Comparison of ENCODE assay signal across 17 cellular contexts in genomic region chr4:11072426-11072825, GRCh38.
DNase-seq lines count a peak whose midpoint lies in the region; ATAC-seq and TF ChIP-seq lines count a peak whose summit lies in the region.
"Had no signal": no experiment of that assay in that cellular context is flagged by ENCODE, and none has a peak within 500 bp of the region (broad histone marks: within the 10 kb centered on the region; RNA-seq: fewer than 3 reads in every experiment).

No MANE protein-coding gene starts in this region.

- H2AFZ ChIP-seq in MM.1S (ENCODE audit: low read length): no peak overlapping the region
- H2AFZ ChIP-seq: GM23248 had no signal

- peak overlapping the region; percentile 35; the same call in 1 of the 2 replicates for H3K4me2 ChIP-seq in MM.1S (ENCODE audit: low read depth, low read length)
- H3K4me2 ChIP-seq: BLaER1 treated with 17β-estradiol and CSF1 and Interleukin-3, amounts not matched to agents 10 nM and 100 nM had no signal

- TF ChIP-seq CTCF in MM.1S (IDR thresholded peaks at IDR 0.05; ENCODE audit: low read length): no peak

- peaks cover 30% of the 10 kb centered on the region for H3K4me1 ChIP-seq in MM.1S (ENCODE audit: low read length)
- H3K4me1 ChIP-seq: BLaER1 treated with 17β-estradiol and CSF1 and Interleukin-3, amounts not matched to agents 10 nM and 100 nM; HAP-1 had no signal

- H3K27me3 ChIP-seq in MM.1S (replicated peaks; ENCODE audit: insufficient read depth, low read length): no peaks in the 10 kb centered on the region
- H3K27me3 ChIP-seq: BLaER1 treated with 17β-estradiol and CSF1 and Interleukin-3, amounts not matched to agents 10 nM and 100 nM had no signal

- H3F3A ChIP-seq in MM.1S (ENCODE audit: insufficient read depth, low read length): peaks cover 5% of the 10 kb centered on the region

- peak; percentile 80 for DNase-seq in MM.1S
- no peak for DNase-seq in stimulated activated effector memory CD8-positive, alpha-beta T cell treated with anti-CD3 and anti-CD28 coated beads, Interleukin-12 subunit alpha, Interleukin-12 subunit beta, amount 100 ng/mL, for 72 hours (ENCODE audit: low spot score in 2 of 2)
- no peak for DNase-seq in NCI-H1417 (lab: John Stamatoyannopoulos, UW)
- DNase-seq in amygdala (lab: John Stamatoyannopoulos, UW): no peak
- DNase-seq in stimulated activated CD4-positive, alpha-beta T cell treated with anti-CD3 and anti-CD28 coated beads, Interleukin-1b, Interleukin-23, amount 100 ng/mL, for 48 hours: no peak
- DNase-seq: CD8-positive, alpha-beta T cell; COR-L47; DMS79 treated with DMSO at 0.1 percent for 48 hours; GF-D8; GM23248 had no signal

- H3K36me3 Mint-ChIP-seq in stimulated activated effector memory CD8-positive, alpha-beta T cell treated with anti-CD3 and anti-CD28 coated beads, Interleukin-12 subunit alpha, Interleukin-12 subunit beta, amount 100 ng/mL, for 72 hours: no peaks in the 10 kb centered on the region
- H3K36me3 Mint-ChIP-seq: CD8-positive, alpha-beta T cell had no signal

- H3K9me2 ChIP-seq in MM.1S (replicated peaks; ENCODE audit: insufficient read depth, low read length): no peaks in the 10 kb centered on the region

- H3K36me3 ChIP-seq in MM.1S (replicated peaks; ENCODE audit: insufficient read depth, low read length): no peaks in the 10 kb centered on the region
- H3K36me3 ChIP-seq: BLaER1 treated with 17β-estradiol and CSF1 and Interleukin-3, amounts not matched to agents 10 nM and 100 nM; HAP-1 had no signal

- no peak overlapping the region for H3K27ac Mint-ChIP-seq in stimulated activated effector memory CD8-positive, alpha-beta T cell treated with anti-CD3 and anti-CD28 coated beads, Interleukin-12 subunit alpha, Interleukin-12 subunit beta, amount 100 ng/mL, for 72 hours
- H3K27ac Mint-ChIP-seq: B cell; CD8-positive, alpha-beta T cell had no signal

- no peaks in the 10 kb centered on the region for H4K20me1 ChIP-seq in MM.1S (ENCODE audit: insufficient read depth, low read length)
- H4K20me1 ChIP-seq: BLaER1 treated with 17β-estradiol and CSF1 and Interleukin-3, amounts not matched to agents 10 nM and 100 nM had no signal

- ATAC-seq in GM18502 (IDR thresholded peaks at IDR 0.05; ENCODE audit: poor library complexity, unreplicated experiment): peak; percentile 78
- peak; percentile 81 for ATAC-seq in GM21526 (IDR thresholded peaks at IDR 0.05; ENCODE audit: low FRiP score, unreplicated experiment)
- ATAC-seq in stimulated activated effector memory CD8-positive, alpha-beta T cell treated with anti-CD3 and anti-CD28 coated beads, Interleukin-12 subunit alpha, Interleukin-12 subunit beta, amount 100 ng/mL, for 72 hours: peak; percentile 33
- ATAC-seq: CD8-positive, alpha-beta T cell had no signal

- peaks cover 18% of the 10 kb centered on the region for H3K4me1 Mint-ChIP-seq in stimulated activated effector memory CD8-positive, alpha-beta T cell treated with anti-CD3 and anti-CD28 coated beads, Interleukin-12 subunit alpha, Interleukin-12 subunit beta, amount 100 ng/mL, for 72 hours

- H3K27ac ChIP-seq in MM.1S (ENCODE audit: low read length): peak overlapping the region; percentile 17; the same call in 1 of the 2 replicates
- H3K27ac ChIP-seq: BLaER1 treated with 17β-estradiol and CSF1 and Interleukin-3, amounts not matched to agents 10 nM and 100 nM; GM23248; HL-60; KMS-11 had no signal

- H3K9me3 ChIP-seq in MM.1S (replicated peaks; ENCODE audit: insufficient read depth, low read length): no peaks in the 10 kb centered on the region
- H3K9me3 ChIP-seq: HAP-1 had no signal

- H3K4me3 Mint-ChIP-seq in stimulated activated effector memory CD8-positive, alpha-beta T cell treated with anti-CD3 and anti-CD28 coated beads, Interleukin-12 subunit alpha, Interleukin-12 subunit beta, amount 100 ng/mL, for 72 hours: peak overlapping the region; percentile 33
- H3K4me3 Mint-ChIP-seq: B cell; CD8-positive, alpha-beta T cell had no signal

- H3K9me3 Mint-ChIP-seq in stimulated activated effector memory CD8-positive, alpha-beta T cell treated with anti-CD3 and anti-CD28 coated beads, Interleukin-12 subunit alpha, Interleukin-12 subunit beta, amount 100 ng/mL, for 72 hours: no peaks in the 10 kb centered on the region
- H3K9me3 Mint-ChIP-seq: CD8-positive, alpha-beta T cell had no signal

- H3K79me2 ChIP-seq in MM.1S (ENCODE audit: low read length): no peaks in the 10 kb centered on the region

- no peak overlapping the region for H3K4me3 ChIP-seq in MM.1S (ENCODE audit: low read length)
- H3K4me3 ChIP-seq: BLaER1 treated with 17β-estradiol and CSF1 and Interleukin-3, amounts not matched to agents 10 nM and 100 nM; GM23248; HAP-1 had no signal

- H3K9ac ChIP-seq in MM.1S (ENCODE audit: low read length): no peak overlapping the region
- H3K9ac ChIP-seq: BLaER1 treated with 17β-estradiol and CSF1 and Interleukin-3, amounts not matched to agents 10 nM and 100 nM; GM23248; KMS-11 had no signal
